20 cellular contexts compared by ENCODE assay signal in the genomic region with DNA sequence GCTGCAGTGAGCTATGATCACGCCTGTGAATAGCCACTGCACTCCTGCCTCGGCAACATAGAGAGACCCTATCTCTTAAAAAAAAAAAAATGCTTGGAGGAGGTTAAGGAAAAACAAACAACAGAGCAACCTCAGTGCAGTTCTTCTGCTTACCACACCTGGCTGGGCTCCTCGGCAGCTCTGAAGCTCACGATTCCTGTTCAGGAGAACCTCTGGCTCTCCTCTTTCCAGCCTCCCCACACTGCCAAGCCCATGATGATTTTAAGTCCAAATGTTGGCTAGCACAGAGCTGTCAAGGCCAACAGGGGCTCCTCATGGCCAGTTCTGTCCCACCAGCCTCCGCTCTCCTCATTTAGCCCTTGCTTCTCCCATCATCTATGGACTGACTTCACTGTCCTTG.
A peak's percentile ranks its signal among the peaks of the same experiment; 100 is the strongest.
DNase-seq lines count a peak whose midpoint lies in the region; ATAC-seq and TF ChIP-seq lines count a peak whose summit lies in the region.
"Had no signal": no experiment of that assay in that cellular context is flagged by ENCODE, and none has a peak within 500 bp of the region (broad histone marks: within the 10 kb centered on the region; RNA-seq: fewer than 3 reads in every experiment).

No MANE protein-coding gene starts in this region.

- no peak overlapping the region for H3K4me3 ChIP-seq in ascending aorta
- no peak overlapping the region for H3K4me3 ChIP-seq in gastrocnemius medialis
- no peak overlapping the region for H3K4me3 ChIP-seq in mesenchymal stem cell (ENCODE audit: insufficient read depth in 1 of 2, low read depth in 1 of 2, low read length in 2 of 2)
- H3K4me3 ChIP-seq: testis had no signal

- no peak overlapping the region for H2BK5ac ChIP-seq in mesenchymal stem cell (ENCODE audit: low read depth, low read length, poor library complexity, severe bottlenecking)

- H3K4me1 ChIP-seq in ascending aorta (peaks cover 36 to 89% of the 10 kb centered on the region in 2 donors), gastrocnemius medialis (peaks cover 69 to 81% of the 10 kb centered on the region in 2 donors), mesenchymal stem cell (ENCODE audit: control insufficient read depth, insufficient read depth, low read depth, low read length) (peaks cover 21% of the 10 kb centered on the region)

- H3K27ac Mint-ChIP-seq in memory B cell, result peak overlapping the region; percentile 78

- peaks cover 55% of the 10 kb centered on the region for H3K4me1 Mint-ChIP-seq in memory B cell

- H2AK5ac ChIP-seq in mesenchymal stem cell (ENCODE audit: low read length, severe bottlenecking), result no peak overlapping the region

- 92% methylated on average over 5 of the region's 5 CpGs for WGBS in mesenchymal stem cell

- H4K91ac ChIP-seq in mesenchymal stem cell (ENCODE audit: low read length), result no peak overlapping the region

- no peak overlapping the region for H2BK12ac ChIP-seq in mesenchymal stem cell (ENCODE audit: low read length in 2 of 2)

- no peak overlapping the region for H2BK15ac ChIP-seq in mesenchymal stem cell (ENCODE audit: low read depth, poor library complexity, severe bottlenecking)

- H3K4me2 ChIP-seq in mesenchymal stem cell (ENCODE audit: low read length, poor library complexity, severe bottlenecking), result no peak overlapping the region

- no peak overlapping the region for H4K8ac ChIP-seq in mesenchymal stem cell (ENCODE audit: low read length)

- peaks cover 25% of the 10 kb centered on the region for H3K79me1 ChIP-seq in mesenchymal stem cell (replicated peaks; ENCODE audit: low read length, poor library complexity, severe bottlenecking)

- no peaks in the 10 kb centered on the region for H3K36me3 ChIP-seq in ascending aorta
- no peaks in the 10 kb centered on the region for H3K36me3 ChIP-seq in gastrocnemius medialis
- no peaks in the 10 kb centered on the region for H3K36me3 ChIP-seq in mesenchymal stem cell (ENCODE audit: control insufficient read depth in 1 of 2, insufficient read depth in 2 of 2, low read depth in 1 of 2, low read length in 2 of 2)

- TF ChIP-seq CTCF in C4-2B (conservative IDR thresholded peaks at IDR 0.05) (no peak), ascending aorta (IDR thresholded peaks at IDR 0.05) (no peak), gastrocnemius medialis (IDR thresholded peaks at IDR 0.05 in 4 of 5, conservative IDR thresholded peaks at IDR 0.05 in 1 of 5) (no peak)

- no peak overlapping the region for H2AFZ ChIP-seq in mesenchymal stem cell (ENCODE audit: low read depth, low read length)

- no peaks in the 10 kb centered on the region for H3K27me3 Mint-ChIP-seq in memory B cell

- no peaks in the 10 kb centered on the region for H3K27me3 ChIP-seq in ascending aorta
- H3K27me3 ChIP-seq in gastrocnemius medialis, result no peaks in the 10 kb centered on the region
- H3K27me3 ChIP-seq in mesenchymal stem cell (ENCODE audit: control insufficient read depth in 1 of 2, insufficient read depth in 1 of 2, low read length in 2 of 2), result no peaks in the 10 kb centered on the region
- H3K27me3 ChIP-seq: testis had no signal

- no peak for TF ChIP-seq POLR2A in gastrocnemius medialis (IDR thresholded peaks at IDR 0.05)

- H3K27ac ChIP-seq in C4-2B, result peak overlapping the region; percentile 82
- H3K27ac ChIP-seq in ascending aorta, result peak overlapping the region; percentile 92 to 94
- H3K27ac ChIP-seq in gastrocnemius medialis, result peak overlapping the region in 3 of 4 donors; percentile 26 to 36 (median 36)
- no peak overlapping the region for H3K27ac ChIP-seq in mesenchymal stem cell (ENCODE audit: low read length, poor library complexity, severe bottlenecking)
- H3K27ac ChIP-seq: testis had no signal

- H3K9ac ChIP-seq in mesenchymal stem cell (ENCODE audit: low read length), result no peak overlapping the region

- peaks cover 1% of the 10 kb centered on the region for H3K36me3 Mint-ChIP-seq in memory B cell

- DNase-seq in ascending aorta (ENCODE audit: low spot score in 2 of 2) (no peak), memory B cell (ENCODE audit: low spot score in 2 of 2) (no peak), gastrocnemius medialis (no peak), NCI-H1048 (lab: John Stamatoyannopoulos, UW) (no peak), mesenchymal stem cell (no peak), NCI-H345 (lab: John Stamatoyannopoulos, UW) (no peak), HUDEP-2 (lab: John Stamatoyannopoulos, UW; ENCODE audit: unreplicated experiment in 76 of 76) (no peak)
- DNase-seq: activated CD4-positive, alpha-beta T cell treated with anti-CD3 and anti-CD28 coated beads, Interleukin-2, amount 50 U/mL, for 1 hour; activated gamma-delta T cell; central memory CD4-positive, alpha-beta T cell; DND-41; KBM-7; NCI-H1930; NCI-H524 treated with DMSO at 0.1 percent for 48 hours; retina; SIG-M5; T-helper 1 cell; testis had no signal

- intact Hi-C loops in ascending aorta (cut with DNase I) (no loop called here), gastrocnemius medialis (cut with DNase I; ENCODE audit: low total_unique reads) (no loop called here)

- ATAC-seq in memory B cell (ENCODE audit: low read depth) (no peak), gastrocnemius medialis (no peak)
- ATAC-seq: esophagus mucosa had no signal

- no peak overlapping the region for H2BK120ac ChIP-seq in mesenchymal stem cell (ENCODE audit: low read depth, low read length)

- no peak overlapping the region for H3K4ac ChIP-seq in mesenchymal stem cell (ENCODE audit: low read depth in 1 of 2, low read length in 2 of 2)

- H3K9me3 Mint-ChIP-seq in memory B cell, result no peaks in the 10 kb centered on the region

- H3K4me3 Mint-ChIP-seq in memory B cell, result no peak overlapping the region

- no peaks in the 10 kb centered on the region for H3K9me3 ChIP-seq in ascending aorta
- no peaks in the 10 kb centered on the region for H3K9me3 ChIP-seq in gastrocnemius medialis
- no peaks in the 10 kb centered on the region for H3K9me3 ChIP-seq in mesenchymal stem cell (ENCODE audit: control insufficient read depth, low read length)
- H3K9me3 ChIP-seq: testis had no signal

- H3K18ac ChIP-seq in mesenchymal stem cell (ENCODE audit: low read depth in 1 of 2, low read length in 2 of 2), result no peak overlapping the region

- in situ Hi-C loops in gastrocnemius medialis (cut with MboI; ENCODE audit: low sequenced_read_pairs in 4 of 4), result no loop called here

- H3K14ac ChIP-seq in mesenchymal stem cell (ENCODE audit: low read length in 2 of 2), result no peak overlapping the region

- no peak overlapping the region for H3K23ac ChIP-seq in mesenchymal stem cell (ENCODE audit: low read length in 2 of 2)
